In the genomic region with DNA sequence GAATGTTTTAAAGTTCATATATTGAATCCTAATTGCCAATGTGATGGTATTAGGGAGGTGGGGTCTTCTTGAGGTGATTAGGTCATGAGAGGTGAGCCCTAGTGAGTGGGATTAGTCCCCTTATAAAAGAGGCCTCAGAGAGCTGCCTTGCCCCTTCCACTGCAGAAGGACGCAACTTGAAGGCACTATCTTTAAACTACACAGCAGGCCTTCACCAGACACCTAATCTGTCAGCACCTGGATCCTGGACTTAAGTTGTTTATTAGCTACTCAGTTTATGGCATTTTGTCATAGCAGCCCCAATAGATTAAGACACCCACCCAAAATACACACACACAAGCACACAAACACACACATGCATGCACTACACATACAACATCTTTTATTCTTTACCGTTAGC, we compare ENCODE assay signal across 18 cellular contexts.
DNase-seq lines count a peak whose midpoint lies in the region; ATAC-seq and TF ChIP-seq lines count a peak whose summit lies in the region.
"Had no signal": no experiment of that assay in that cellular context is flagged by ENCODE, and none has a peak within 500 bp of the region (broad histone marks: within the 10 kb centered on the region; RNA-seq: fewer than 3 reads in every experiment).

No MANE protein-coding gene starts in this region.

- no peak overlapping the region for H3K27ac ChIP-seq in right atrium auricular region
- peak overlapping the region in 2 of 10 donors; percentile 39 to 45 for H3K27ac ChIP-seq in heart right ventricle
- no peak overlapping the region for H3K27ac ChIP-seq in right cardiac atrium (ENCODE audit: low read length)
- H3K27ac ChIP-seq in substantia nigra (ENCODE audit: low read depth, low read length, poor library complexity, severe bottlenecking), result no peak overlapping the region
- H3K27ac ChIP-seq: BLaER1 treated with 17β-estradiol and CSF1 and Interleukin-3, amounts not matched to agents 10 nM and 100 nM; HL-60 had no signal

- no peak overlapping the region for H3K4me3 Mint-ChIP-seq in activated T-cell treated with anti-CD3 and anti-CD28 coated beads, Interleukin-2, amount 50 U/mL, for 4 hours
- H3K4me3 Mint-ChIP-seq: B cell; CD8-positive, alpha-beta T cell; HFFc6 had no signal

- H3K9me3 ChIP-seq in right atrium auricular region (peaks cover 0 to 11% of the 10 kb centered on the region in 2 donors), heart right ventricle (peaks cover 0 to 16% (median 2%) of the 10 kb centered on the region in 11 donors), right cardiac atrium (ENCODE audit: control insufficient read depth, low read length) (no peaks in the 10 kb centered on the region)

- no peak for TF ChIP-seq CTCF in right atrium auricular region (IDR thresholded peaks at IDR 0.05)
- no peak for TF ChIP-seq CTCF in heart right ventricle (IDR thresholded peaks at IDR 0.05)

- WGBS in heart right ventricle, 2 donors, result 28 to 48% methylated on average over 2 of the region's 2 CpGs
- 52% methylated on average over 2 of the region's 2 CpGs for WGBS in right cardiac atrium

- H3K4me1 Mint-ChIP-seq in activated T-cell treated with anti-CD3 and anti-CD28 coated beads, Interleukin-2, amount 50 U/mL, for 4 hours (ENCODE audit: low read depth), result no peaks in the 10 kb centered on the region
- H3K4me1 Mint-ChIP-seq: B cell had no signal

- H3K4me3 ChIP-seq in right atrium auricular region, result no peak overlapping the region
- H3K4me3 ChIP-seq in heart right ventricle, result no peak overlapping the region
- H3K4me3 ChIP-seq in right cardiac atrium (ENCODE audit: low read length), result no peak overlapping the region
- H3K4me3 ChIP-seq: BLaER1 treated with 17β-estradiol and CSF1 and Interleukin-3, amounts not matched to agents 10 nM and 100 nM had no signal

- peak; percentile 91 for ATAC-seq in Right ventricle myocardium superior (ENCODE audit: poor library complexity)
- peak in 7 of 8 donors; percentile 70 to 94 (median 89) for ATAC-seq in heart right ventricle
- ATAC-seq in right cardiac atrium, result peak; percentile 34 to 51
- no peak for ATAC-seq in activated T-cell treated with anti-CD3 and anti-CD28 coated beads, Interleukin-2, amount 50 U/mL, for 4 hours
- no peak for ATAC-seq in GM21526 (IDR thresholded peaks at IDR 0.05; ENCODE audit: low FRiP score, unreplicated experiment)
- ATAC-seq: CD8-positive, alpha-beta T cell; HCT116 had no signal

- DNase-seq in Right ventricle myocardium superior, result no peak
- DNase-seq in right atrium auricular region (ENCODE audit: low spot score), result no peak
- peak in 1 of 2 donors; percentile 17 for DNase-seq in heart right ventricle
- peak in 1 of 3 donors; percentile 7 for DNase-seq in right cardiac atrium
- no peak for DNase-seq in activated T-cell treated with anti-CD3 and anti-CD28 coated beads, Interleukin-2, amount 50 U/mL, for 4 hours
- no peak for DNase-seq in substantia nigra (lab: John Stamatoyannopoulos, UW)
- DNase-seq: 8988T; Calu3; CD8-positive, alpha-beta T cell; DND-41; GOT3; H7; HFFc6 had no signal

- no peaks in the 10 kb centered on the region for H3K36me3 Mint-ChIP-seq in activated T-cell treated with anti-CD3 and anti-CD28 coated beads, Interleukin-2, amount 50 U/mL, for 4 hours (ENCODE audit: insufficient read depth)
- H3K36me3 Mint-ChIP-seq: CD8-positive, alpha-beta T cell had no signal

- H3K4me1 ChIP-seq in right atrium auricular region (no peaks in the 10 kb centered on the region), heart right ventricle (peaks cover 0 to 22% (median 0%) of the 10 kb centered on the region in 9 donors), right cardiac atrium (ENCODE audit: control insufficient read depth, insufficient read depth, low read length) (no peaks in the 10 kb centered on the region)

- H3K27me3 ChIP-seq in right atrium auricular region, result no peaks in the 10 kb centered on the region
- no peaks in the 10 kb centered on the region for H3K27me3 ChIP-seq in heart right ventricle
- H3K27me3 ChIP-seq in right cardiac atrium (ENCODE audit: control insufficient read depth, insufficient read depth), result no peaks in the 10 kb centered on the region
- H3K27me3 ChIP-seq: BLaER1 treated with 17β-estradiol and CSF1 and Interleukin-3, amounts not matched to agents 10 nM and 100 nM had no signal

- H3K9me3 Mint-ChIP-seq in activated T-cell treated with anti-CD3 and anti-CD28 coated beads, Interleukin-2, amount 50 U/mL, for 4 hours, result no peaks in the 10 kb centered on the region
- H3K9me3 Mint-ChIP-seq: CD8-positive, alpha-beta T cell had no signal

- H3K36me3 ChIP-seq in right atrium auricular region (no peaks in the 10 kb centered on the region), heart right ventricle (no peaks in the 10 kb centered on the region)

- H3K27me3 Mint-ChIP-seq in activated T-cell treated with anti-CD3 and anti-CD28 coated beads, Interleukin-2, amount 50 U/mL, for 4 hours (ENCODE audit: low read depth), result no peaks in the 10 kb centered on the region
- H3K27me3 Mint-ChIP-seq: B cell had no signal

- intact Hi-C loops in Right ventricle myocardium superior (cut with DNase I), result no loop called here
- intact Hi-C loops in heart right ventricle (cut with DNase I), result no loop called here
- intact Hi-C loops in right cardiac atrium (cut with DNase I), result no loop called here

Comparison
In these comparisons a context has a peak if more than half of its experiments do, and no peak if none do; other contexts are left out.
1. ATAC-seq: peak in Right ventricle myocardium superior (single experiment), heart right ventricle (7 of 8) and right cardiac atrium (2 of 2); none in activated T-cell treated with anti-CD3 and anti-CD28 coated beads, Interleukin-2, amount 50 U/mL, for 4 hours (0 of 2) and GM21526 (single experiment).